ENCODE assay signal across 32 cellular contexts in the genomic region with DNA sequence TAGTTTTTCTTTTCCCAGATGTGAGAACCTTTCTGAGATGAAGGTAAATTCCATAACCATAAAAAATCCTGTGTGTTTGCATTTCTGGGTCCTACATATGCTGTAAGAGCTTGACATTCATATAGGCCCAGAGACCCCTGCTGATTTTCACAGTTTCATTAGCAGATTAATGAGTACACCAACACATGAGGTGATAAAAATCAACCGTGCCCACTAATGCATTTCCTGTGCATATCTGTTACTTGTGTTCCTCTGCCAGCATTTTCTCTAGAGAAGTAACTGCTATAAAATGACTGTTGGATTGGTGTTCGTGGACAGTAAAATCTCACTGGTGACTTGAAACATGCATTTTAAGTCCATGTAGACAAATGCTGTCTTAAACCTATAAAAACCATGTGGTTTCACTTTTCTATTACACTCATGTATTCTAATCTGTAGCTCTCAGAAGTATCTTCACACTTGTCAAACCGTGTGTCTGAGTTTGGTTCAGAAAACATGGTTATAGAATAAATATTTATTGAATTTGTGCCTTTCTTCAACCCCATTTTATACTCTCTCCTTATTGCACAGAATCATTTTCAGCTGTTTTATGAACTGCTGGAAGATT.
"Had no signal": no experiment of that assay in that cellular context is flagged by ENCODE, and none has a peak within 500 bp of the region (broad histone marks: within the 10 kb centered on the region; RNA-seq: fewer than 3 reads in every experiment).

No MANE protein-coding gene starts in this region.

- H3K27ac ChIP-seq: body of pancreas, coronary artery, dorsolateral prefrontal cortex, pancreas, prostate gland, sigmoid colon, thoracic aorta, uterus, VCaP had no signal

- DNase-seq: activated CD4-positive, alpha-beta T cell treated with anti-CD3 and anti-CD28 coated beads for 48 hours; activated CD4-positive, alpha-beta T cell treated with anti-CD3 and anti-CD28 coated beads, Interleukin-2, amount 50 U/mL, for 48 hours; activated CD8-positive, alpha-beta memory T cell treated with anti-CD3 and anti-CD28 coated beads for 24 hours; activated effector memory CD4-positive, alpha-beta T cell treated with Interleukin-2 at 50 U/mL for 16 hours; activated naive CD4-positive, alpha-beta T cell treated with Interleukin-2 at 50 U/mL for 16 hours; aorta; body of pancreas; dorsolateral prefrontal cortex; effector memory CD4-positive, alpha-beta T cell; erythroblast; foreskin fibroblast; head of caudate nucleus; hippocampal formation; kidney; left colon; naive B cell; nucleus accumbens; pancreas; sigmoid colon; small intestine; stimulated activated CD4-positive, alpha-beta T cell treated with anti-CD3 and anti-CD28 coated beads, Interleukin-4, amount 100 ng/mL, for 24 hours; uterus had no signal

- ATAC-seq: body of pancreas; left colon; pancreas; stimulated activated effector memory CD8-positive, alpha-beta T cell treated with anti-CD3 and anti-CD28 coated beads, Interleukin-12 subunit alpha, Interleukin-12 subunit beta, amount 100 ng/mL, for 72 hours had no signal

- H3K9me3 Mint-ChIP-seq: stimulated activated effector memory CD8-positive, alpha-beta T cell treated with anti-CD3 and anti-CD28 coated beads, Interleukin-12 subunit alpha, Interleukin-12 subunit beta, amount 100 ng/mL, for 72 hours; stimulated activated naive CD8-positive, alpha-beta T cell treated with anti-CD3 and anti-CD28 coated beads, Interleukin-15, Interleukin-2, amounts not matched to agents 100 ng/mL and 50 ng/mL, for 24 hours had no signal

- H3K4me1 Mint-ChIP-seq: mesothelial cell of epicardium, neural crest cell had no signal

- H3K27ac Mint-ChIP-seq: activated naive CD8-positive, alpha-beta T cell; mesothelial cell of epicardium; stimulated activated effector memory CD8-positive, alpha-beta T cell treated with anti-CD3 and anti-CD28 coated beads, Interleukin-12 subunit alpha, Interleukin-12 subunit beta, amount 100 ng/mL, for 72 hours; stimulated activated naive CD8-positive, alpha-beta T cell treated with anti-CD3 and anti-CD28 coated beads, Interleukin-15, Interleukin-2, amounts not matched to agents 100 ng/mL and 50 ng/mL, for 24 hours; type B pancreatic cell had no signal

- FAIRE-seq: kidney, pancreas, small intestine had no signal

- H3K36me3 ChIP-seq: pancreas, prostate gland, thoracic aorta, uterus had no signal

- H3K4me3 Mint-ChIP-seq: activated naive CD8-positive, alpha-beta T cell; mesothelial cell of epicardium; naive B cell; neural crest cell; stimulated activated effector memory CD8-positive, alpha-beta T cell treated with anti-CD3 and anti-CD28 coated beads, Interleukin-12 subunit alpha, Interleukin-12 subunit beta, amount 100 ng/mL, for 72 hours; stimulated activated naive CD8-positive, alpha-beta T cell treated with anti-CD3 and anti-CD28 coated beads, Interleukin-15, Interleukin-2, amounts not matched to agents 100 ng/mL and 50 ng/mL, for 24 hours; type B pancreatic cell had no signal

- H3K27me3 Mint-ChIP-seq: activated naive CD8-positive, alpha-beta T cell; naive B cell; stimulated activated naive CD8-positive, alpha-beta T cell treated with anti-CD3 and anti-CD28 coated beads, Interleukin-15, Interleukin-2, amounts not matched to agents 100 ng/mL and 50 ng/mL, for 24 hours; type B pancreatic cell had no signal

- H3K9me3 ChIP-seq: body of pancreas, pancreas, prostate gland, sigmoid colon, thoracic aorta, uterus had no signal
